Comparison of ENCODE assay signal across 1 cellular context in the genomic region with DNA sequence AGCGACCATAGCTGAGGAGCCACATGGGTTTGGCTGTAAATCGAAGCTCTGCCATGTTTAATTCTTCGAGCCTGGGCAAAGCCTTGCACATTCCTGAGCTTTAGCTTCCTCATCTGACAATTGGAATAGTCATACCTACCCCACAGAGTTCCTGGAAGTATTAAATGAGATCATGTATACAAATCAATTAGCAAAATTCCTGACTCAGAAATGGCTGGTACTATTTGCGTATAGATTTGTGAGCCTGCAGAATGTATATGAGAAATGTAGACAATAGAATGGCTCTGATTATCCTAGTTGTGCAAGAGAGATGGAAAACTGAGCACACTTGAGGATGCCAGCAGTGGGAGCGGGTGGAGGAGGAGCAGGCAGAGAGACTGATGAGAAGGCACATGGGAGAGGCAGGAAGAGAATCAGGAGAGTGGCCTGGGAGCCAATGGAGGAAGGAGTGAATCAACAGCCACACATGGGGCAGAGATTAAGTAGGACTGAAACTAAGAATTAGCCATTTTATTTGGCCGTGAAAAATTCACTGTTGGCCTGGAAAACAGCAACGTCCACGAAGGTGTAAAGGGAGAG.
TF ChIP-seq lines count a peak whose summit lies in the region.

No MANE protein-coding gene starts in this region.

TF ChIP-seq in GM23338, 12 proteins besides CTCF, POLR2A, EP300 and RAD21 (continued from another document):
- TF ChIP-seq, protein P1, sequence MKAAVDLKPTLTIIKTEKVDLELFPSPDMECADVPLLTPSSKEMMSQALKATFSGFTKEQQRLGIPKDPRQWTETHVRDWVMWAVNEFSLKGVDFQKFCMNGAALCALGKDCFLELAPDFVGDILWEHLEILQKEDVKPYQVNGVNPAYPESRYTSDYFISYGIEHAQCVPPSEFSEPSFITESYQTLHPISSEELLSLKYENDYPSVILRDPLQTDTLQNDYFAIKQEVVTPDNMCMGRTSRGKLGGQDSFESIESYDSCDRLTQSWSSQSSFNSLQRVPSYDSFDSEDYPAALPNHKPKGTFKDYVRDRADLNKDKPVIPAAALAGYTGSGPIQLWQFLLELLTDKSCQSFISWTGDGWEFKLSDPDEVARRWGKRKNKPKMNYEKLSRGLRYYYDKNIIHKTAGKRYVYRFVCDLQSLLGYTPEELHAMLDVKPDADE (IDR thresholded peaks at IDR 0.05) = no peak
- TF ChIP-seq, protein P2, sequence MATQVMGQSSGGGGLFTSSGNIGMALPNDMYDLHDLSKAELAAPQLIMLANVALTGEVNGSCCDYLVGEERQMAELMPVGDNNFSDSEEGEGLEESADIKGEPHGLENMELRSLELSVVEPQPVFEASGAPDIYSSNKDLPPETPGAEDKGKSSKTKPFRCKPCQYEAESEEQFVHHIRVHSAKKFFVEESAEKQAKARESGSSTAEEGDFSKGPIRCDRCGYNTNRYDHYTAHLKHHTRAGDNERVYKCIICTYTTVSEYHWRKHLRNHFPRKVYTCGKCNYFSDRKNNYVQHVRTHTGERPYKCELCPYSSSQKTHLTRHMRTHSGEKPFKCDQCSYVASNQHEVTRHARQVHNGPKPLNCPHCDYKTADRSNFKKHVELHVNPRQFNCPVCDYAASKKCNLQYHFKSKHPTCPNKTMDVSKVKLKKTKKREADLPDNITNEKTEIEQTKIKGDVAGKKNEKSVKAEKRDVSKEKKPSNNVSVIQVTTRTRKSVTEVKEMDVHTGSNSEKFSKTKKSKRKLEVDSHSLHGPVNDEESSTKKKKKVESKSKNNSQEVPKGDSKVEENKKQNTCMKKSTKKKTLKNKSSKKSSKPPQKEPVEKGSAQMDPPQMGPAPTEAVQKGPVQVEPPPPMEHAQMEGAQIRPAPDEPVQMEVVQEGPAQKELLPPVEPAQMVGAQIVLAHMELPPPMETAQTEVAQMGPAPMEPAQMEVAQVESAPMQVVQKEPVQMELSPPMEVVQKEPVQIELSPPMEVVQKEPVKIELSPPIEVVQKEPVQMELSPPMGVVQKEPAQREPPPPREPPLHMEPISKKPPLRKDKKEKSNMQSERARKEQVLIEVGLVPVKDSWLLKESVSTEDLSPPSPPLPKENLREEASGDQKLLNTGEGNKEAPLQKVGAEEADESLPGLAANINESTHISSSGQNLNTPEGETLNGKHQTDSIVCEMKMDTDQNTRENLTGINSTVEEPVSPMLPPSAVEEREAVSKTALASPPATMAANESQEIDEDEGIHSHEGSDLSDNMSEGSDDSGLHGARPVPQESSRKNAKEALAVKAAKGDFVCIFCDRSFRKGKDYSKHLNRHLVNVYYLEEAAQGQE (IDR thresholded peaks at IDR 0.05; ENCODE audit: unreplicated experiment) = no peak
- TF ChIP-seq EZH2 (IDR thresholded peaks at IDR 0.05; ENCODE audit: low read depth, unreplicated experiment) (no peak), STAT1 (IDR thresholded peaks at IDR 0.05; ENCODE audit: unreplicated experiment) (no peak)
